11 cellular contexts compared by ENCODE assay signal in genomic region chr3:15157441-15157840, GRCh38.
"Had no signal": no experiment of that assay in that cellular context is flagged by ENCODE, and none has a peak within 500 bp of the region (broad histone marks: within the 10 kb centered on the region; RNA-seq: fewer than 3 reads in every experiment).

No MANE protein-coding gene starts in this region.

- H3K36me3 ChIP-seq: HAP-1 had no signal

- H3K4me1 ChIP-seq: HAP-1 had no signal

- ATAC-seq: GM23338, HCT116 had no signal

- H3K4me3 Mint-ChIP-seq: GM23338, H9, HFFc6 had no signal

- H3K4me1 Mint-ChIP-seq: GM23338, H9 had no signal

- H3K9me3 Mint-ChIP-seq: H9 had no signal

- H2AFZ ChIP-seq: GM23248, GM23338 had no signal

- H3K4me3 ChIP-seq: GM23248, GM23338, HAP-1 had no signal

- H3K27ac ChIP-seq: GM23248 had no signal

- H3K4me2 ChIP-seq: GM23338 had no signal

- H3K9ac ChIP-seq: GM23248 had no signal

- H3K27ac Mint-ChIP-seq: GM23338, H9, HFFc6 had no signal

- DNase-seq: GM23248, GOT3, H7, H9, HCEC 1CT, HFFc6 had no signal

- FAIRE-seq: H1, H54 had no signal

- H3K9me3 ChIP-seq: HAP-1 had no signal
